ENCODE assay signal across 9 cellular contexts in genomic region chr22:35961480-35961902, GRCh38.
A peak's percentile ranks its signal among the peaks of the same experiment; 100 is the strongest.
DNase-seq lines count a peak whose midpoint lies in the region; ATAC-seq and TF ChIP-seq lines count a peak whose summit lies in the region.
"Had no signal": no experiment of that assay in that cellular context is flagged by ENCODE, and none has a peak within 500 bp of the region (broad histone marks: within the 10 kb centered on the region; RNA-seq: fewer than 3 reads in every experiment).

No MANE protein-coding gene starts in this region.

- no peak overlapping the region for H3K9ac ChIP-seq in colonic mucosa (ENCODE audit: low read depth in 2 of 2, low read length in 2 of 2)

- H3K36me3 ChIP-seq in right atrium auricular region (no peaks in the 10 kb centered on the region), colonic mucosa (no peaks in the 10 kb centered on the region)

- TF ChIP-seq CTCF in right atrium auricular region (IDR thresholded peaks at IDR 0.05): no peak
- no peak for TF ChIP-seq CTCF in colonic mucosa (IDR thresholded peaks at IDR 0.05)

- no peak for ATAC-seq in GM18861 (IDR thresholded peaks at IDR 0.05; ENCODE audit: unreplicated experiment)
- ATAC-seq: left colon had no signal

- H3K4me1 ChIP-seq in right atrium auricular region: peaks cover 0 to 48% of the 10 kb centered on the region in 2 donors
- H3K4me1 ChIP-seq in colonic mucosa: no peaks in the 10 kb centered on the region

- DNase-seq in HCEC 1CT: peak; percentile 82
- DNase-seq in amniotic epithelial cell (ENCODE audit: low read depth): peak; percentile 75
- peak; percentile 75 for DNase-seq in right atrium auricular region (ENCODE audit: low spot score)
- DNase-seq in renal cortical epithelial cell (ENCODE audit: low read depth): peak; percentile 59
- DNase-seq in colonic mucosa: no peak
- no peak for DNase-seq in stimulated activated naive CD4-positive, alpha-beta T cell treated with Interleukin-2 at 50 U/mL for 16 hours (lab: John Stamatoyannopoulos, UW)
- no peak for DNase-seq in NCI-H774 (lab: John Stamatoyannopoulos, UW)

- H3K9me3 ChIP-seq in right atrium auricular region: no peaks in the 10 kb centered on the region
- H3K9me3 ChIP-seq in colonic mucosa: no peaks in the 10 kb centered on the region

- H3K27ac ChIP-seq in right atrium auricular region (peak overlapping the region; percentile 65 to 68), colonic mucosa (no peak overlapping the region)

- H3K27me3 ChIP-seq in right atrium auricular region: no peaks in the 10 kb centered on the region
- no peaks in the 10 kb centered on the region for H3K27me3 ChIP-seq in colonic mucosa

- intact Hi-C loops in colonic mucosa (cut with DNase I): no loop called here

- H3K4me3 ChIP-seq in right atrium auricular region (peak overlapping the region in 1 of 2 donors; percentile 14), colonic mucosa (no peak overlapping the region)

Comparison
In these comparisons a context has a peak if more than half of its experiments do, and no peak if none do; other contexts are left out.
1. DNase-seq: peak in HCEC 1CT (single experiment), amniotic epithelial cell (single experiment), right atrium auricular region (single experiment) and renal cortical epithelial cell (single experiment); none in colonic mucosa (single experiment), stimulated activated naive CD4-positive, alpha-beta T cell treated with Interleukin-2 at 50 U/mL for 16 hours (single experiment) and NCI-H774 (single experiment).